ENCODE assay signal across 2 cellular contexts in the genomic region with DNA sequence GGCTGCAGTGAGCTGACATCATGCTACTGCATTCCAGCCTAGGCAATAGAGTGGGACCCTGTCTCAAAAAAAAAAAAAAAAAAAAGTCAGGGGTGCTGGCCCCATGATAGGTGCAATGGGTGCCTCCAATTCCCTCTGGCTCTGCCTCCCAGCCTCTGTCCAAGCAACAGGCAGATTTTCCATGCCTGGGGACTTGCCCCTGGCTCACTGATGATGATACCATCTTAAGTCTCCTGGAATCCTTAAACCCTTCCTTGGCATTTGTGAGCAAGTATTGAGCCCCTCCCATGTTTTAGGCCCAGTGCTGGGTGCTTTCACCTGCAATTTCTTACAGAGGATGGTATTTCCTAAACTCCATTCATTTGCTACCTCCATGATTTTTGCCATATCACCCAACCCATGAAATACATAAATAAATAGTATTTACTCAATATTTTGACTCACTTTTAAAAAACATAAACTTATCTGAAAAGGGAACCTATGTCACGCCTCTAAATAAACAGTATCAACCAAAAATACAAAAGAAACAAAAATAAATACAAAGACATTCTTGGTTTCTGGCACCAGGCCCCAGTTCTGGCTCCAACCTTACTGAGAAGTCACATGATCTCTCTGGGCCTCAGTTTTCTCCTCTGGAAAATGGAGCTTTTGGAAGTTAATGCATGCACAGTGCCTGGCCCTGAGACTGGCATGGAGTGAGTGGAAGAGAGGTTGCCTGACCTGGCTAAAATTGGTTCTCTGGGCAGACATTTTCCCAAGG.
TF ChIP-seq lines count a peak whose summit lies in the region.

No MANE protein-coding gene starts in this region.

TF ChIP-seq in HepG2, 621 proteins besides CTCF, POLR2A, EP300 and RAD21:
- TF ChIP-seq ZNF629 (CRISPR knock-in tag; conservative IDR thresholded peaks at IDR 0.05) (peak; percentile 48; the same call in 1 of the 2 replicates), RERE (CRISPR knock-in tag; IDR thresholded peaks at IDR 0.05; ENCODE audit: low read depth) (no peak)

TF ChIP-seq in K562, 482 proteins besides CTCF, POLR2A, EP300 and RAD21:
- TF ChIP-seq RBM25 (IDR thresholded peaks at IDR 0.05; ENCODE audit: low read depth, low read length, severe bottlenecking) = peak; percentile 14
- peak; percentile 84 for TF ChIP-seq TFE3 (CRISPR knock-in tag; IDR thresholded peaks at IDR 0.05)
- TF ChIP-seq MAFG (tag; conservative IDR thresholded peaks at IDR 0.05) = no peak
- 0 out of 2 replicates have a peak, but pooled peaks have one; percentile 7 for TF ChIP-seq USF2 (CRISPR knock-in tag; IDR thresholded peaks at IDR 0.05)
- no peak for TF ChIP-seq ETS2 (tag; IDR thresholded peaks at IDR 0.05; ENCODE audit: borderline replicate concordance, poor library complexity, severe bottlenecking)
TF ChIP-seq in K562: peak in this region for 3.
